ENCODE assay signal across 8 cellular contexts in the genomic region with DNA sequence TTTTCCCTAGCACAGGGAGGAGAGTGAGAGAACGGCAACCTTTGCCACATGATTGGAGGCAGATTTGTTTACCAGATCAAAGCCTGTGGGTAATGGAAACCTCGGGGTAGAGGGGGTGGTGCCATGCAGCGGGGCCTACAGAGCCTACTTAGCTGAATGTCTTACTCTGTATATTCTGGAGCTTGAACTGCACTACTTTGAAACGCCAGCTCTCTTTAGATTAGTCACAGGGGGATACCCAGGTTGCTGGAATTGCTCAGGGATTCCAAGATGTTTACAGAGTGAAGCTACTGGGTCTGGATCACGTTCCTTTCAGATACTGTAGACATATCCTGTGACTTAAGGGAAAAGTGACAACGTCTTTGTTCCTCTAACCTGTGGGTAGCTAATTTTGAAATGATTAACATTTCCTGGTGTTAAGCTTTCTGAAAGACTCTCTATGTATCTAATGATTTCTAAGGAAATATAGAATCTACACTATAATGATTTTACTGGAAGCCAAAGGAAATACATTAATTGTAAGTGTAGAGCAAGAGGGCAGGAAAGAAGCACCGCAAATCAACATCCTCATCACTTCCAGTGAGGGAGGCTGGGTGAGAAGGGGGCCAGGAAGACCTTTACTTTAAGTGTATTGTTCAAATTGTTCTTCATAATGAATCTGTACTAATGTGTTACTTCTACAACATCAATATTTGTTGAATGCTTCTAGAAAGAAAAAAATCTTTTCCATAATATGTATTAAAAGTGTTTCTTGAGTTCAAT.
DNase-seq lines count a peak whose midpoint lies in the region; ATAC-seq lines count a peak whose summit lies in the region.

No MANE protein-coding gene starts in this region.

- in situ Hi-C loops in Caki2 (cut with HindIII; ENCODE audit: low pct_unique_long_range_greater_than_20kb, low sequenced_read_pairs), result no loop called here

- peak overlapping the region; percentile 93 for H3K27ac Mint-ChIP-seq in activated CD4-positive, alpha-beta T cell treated with anti-CD3 and anti-CD28 coated beads for 36 hours

- H3K4me3 Mint-ChIP-seq in activated CD4-positive, alpha-beta T cell treated with anti-CD3 and anti-CD28 coated beads for 36 hours, result peak overlapping the region; percentile 45

- peak; percentile 90 for ATAC-seq in activated CD4-positive, alpha-beta T cell treated with anti-CD3 and anti-CD28 coated beads for 36 hours
- no peak for ATAC-seq in HG03045 (IDR thresholded peaks at IDR 0.05; ENCODE audit: unreplicated experiment)

- intact Hi-C loops in activated CD4-positive, alpha-beta T cell treated with anti-CD3 and anti-CD28 coated beads for 36 hours (cut with DNase I, micrococcal nuclease), result loop anchor here (1.0 to 5.0 kb wide), 8 partner anchors 26 to 615 kb away; a partner anchor contains a TSS

- H3K4me1 Mint-ChIP-seq in activated CD4-positive, alpha-beta T cell treated with anti-CD3 and anti-CD28 coated beads for 36 hours, result peaks cover 44% of the 10 kb centered on the region

- no peaks in the 10 kb centered on the region for H3K36me3 Mint-ChIP-seq in activated CD4-positive, alpha-beta T cell treated with anti-CD3 and anti-CD28 coated beads for 36 hours (ENCODE audit: low read depth)

- no peaks in the 10 kb centered on the region for H3K27me3 Mint-ChIP-seq in activated CD4-positive, alpha-beta T cell treated with anti-CD3 and anti-CD28 coated beads for 36 hours

- CTCF ChIA-PET in activated CD4-positive, alpha-beta T cell treated with anti-CD3 and anti-CD28 coated beads for 36 hours (lab: Charles Lee), result interaction anchor here (0.7 to 1.2 kb wide), 2 partner anchors 19 to 71 kb away, joined by 3 to 6 read pairs; no protein-coding TSS in a partner anchor

- peak; percentile 4 for DNase-seq in Caki2 (ENCODE audit: low read depth)
- peak; percentile 83 for DNase-seq in activated CD4-positive, alpha-beta T cell treated with anti-CD3 and anti-CD28 coated beads for 36 hours
- DNase-seq in dedifferentiated amniotic fluid mesenchymal stem cell (ENCODE audit: extremely low spot score), result peak; percentile 43
- peak; percentile 47 for DNase-seq in stimulated activated CD4-positive, alpha-beta T cell treated with anti-CD3 and anti-CD28 coated beads, Interleukin-12 subunit alpha, Interleukin-12 subunit beta, amount 100 ng/mL, for 4 hours
- no peak for DNase-seq in NCI-H1694 treated with DMSO at 0.1 percent for 48 hours (lab: John Stamatoyannopoulos, UW)
- no peak for DNase-seq in NCI-H2107 treated with DMSO at 0.1 percent for 48 hours (lab: John Stamatoyannopoulos, UW; ENCODE audit: unreplicated experiment)
- DNase-seq in SHP77 (lab: John Stamatoyannopoulos, UW), result no peak

- H3K9me3 Mint-ChIP-seq in activated CD4-positive, alpha-beta T cell treated with anti-CD3 and anti-CD28 coated beads for 36 hours (ENCODE audit: low read depth), result no peaks in the 10 kb centered on the region

- POLR2A ChIA-PET in activated CD4-positive, alpha-beta T cell treated with anti-CD3 and anti-CD28 coated beads for 36 hours (lab: Charles Lee), result interaction anchor here (1.1 kb wide), 2 partner anchors 12 to 145 kb away, joined by 3 to 4 read pairs; a partner anchor contains a TSS

Comparison
In these comparisons a context has a peak if more than half of its experiments do, and no peak if none do; other contexts are left out.
1. DNase-seq: peak in Caki2 (single experiment), activated CD4-positive, alpha-beta T cell treated with anti-CD3 and anti-CD28 coated beads for 36 hours (single experiment), dedifferentiated amniotic fluid mesenchymal stem cell (single experiment) and stimulated activated CD4-positive, alpha-beta T cell treated with anti-CD3 and anti-CD28 coated beads, Interleukin-12 subunit alpha, Interleukin-12 subunit beta, amount 100 ng/mL, for 4 hours (single experiment); none in NCI-H1694 treated with DMSO at 0.1 percent for 48 hours (single experiment), NCI-H2107 treated with DMSO at 0.1 percent for 48 hours (single experiment) and SHP77 (0 of 2).